14 cellular contexts compared by ENCODE assay signal in the genomic region with DNA sequence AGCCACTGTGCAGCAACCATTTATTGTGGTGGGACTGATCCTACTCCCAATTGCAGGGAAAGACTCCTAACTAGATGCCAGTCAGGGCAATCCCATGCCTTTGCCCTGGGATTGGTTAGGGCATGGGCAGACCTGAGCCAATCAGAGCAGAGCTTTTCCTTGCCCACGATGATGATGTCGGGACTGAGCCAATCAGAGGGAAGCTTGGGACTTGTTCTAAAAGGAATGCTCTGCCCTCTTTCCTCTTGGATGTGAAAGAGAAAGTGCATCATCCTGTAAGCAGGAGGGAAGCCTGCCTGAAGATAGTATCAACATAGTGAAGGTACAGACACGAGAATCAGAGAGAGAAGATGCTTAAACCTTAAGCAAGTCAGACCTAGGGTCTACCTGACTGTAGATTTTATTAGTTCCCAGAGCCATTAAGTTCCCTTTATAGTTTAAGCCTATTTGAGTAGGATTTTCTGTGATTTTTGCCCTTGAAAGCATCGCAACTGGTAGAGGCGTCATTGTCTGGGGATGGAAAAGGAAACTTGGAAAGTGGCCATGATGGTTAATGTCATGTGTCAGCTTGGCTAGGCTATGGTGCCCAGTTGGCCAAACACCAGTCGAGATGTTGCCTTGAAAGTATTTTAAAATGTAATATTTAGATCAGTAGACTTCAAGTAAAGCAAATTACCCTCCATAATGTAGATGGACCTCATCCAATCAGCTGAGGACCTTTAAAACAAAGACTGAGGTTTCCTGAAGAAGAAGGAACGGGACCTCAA. TPM values are rescaled to one million over a fixed set of nuclear protein-coding genes. Genes with fewer than 3 reads are reported as not detected.
DNase-seq lines count a peak whose midpoint lies in the region; ATAC-seq, FAIRE-seq and TF ChIP-seq lines count a peak whose summit lies in the region.
"Had no signal": no experiment of that assay in that cellular context is flagged by ENCODE, and none has a peak within 500 bp of the region (broad histone marks: within the 10 kb centered on the region; RNA-seq: fewer than 3 reads in every experiment).

No MANE protein-coding gene starts in this region.

- H3K9me3 ChIP-seq in adrenal gland (replicated peaks in 1 of 3) (no peaks in the 10 kb centered on the region), left ventricle myocardium inferior (replicated peaks) (no peaks in the 10 kb centered on the region), small intestine (ENCODE audit: control insufficient read depth, low read depth) (no peaks in the 10 kb centered on the region), H9 (ENCODE audit: control insufficient read depth, low read depth, low read length) (no peaks in the 10 kb centered on the region)

- no peak overlapping the region for H3K56ac ChIP-seq in H9 (ENCODE audit: insufficient read length, low read depth, low read length)

- DNase-seq in GM23338 (ENCODE audit: low spot score) (no peak), adrenal gland (peak in 6 of 7 donors; percentile 79 to 91 (median 83)), left ventricle myocardium inferior (no peak), small intestine (peak; percentile 20), H9 (no peak), ecto neural progenitor cell (ENCODE audit: low spot score) (no peak)
- DNase-seq: activated effector memory CD4-positive, alpha-beta T cell treated with anti-CD3 and anti-CD28 coated beads, Interleukin-2, amount 50 U/mL, for 16 hours; cortex of kidney; DMS153; KBM-7; naive thymus-derived CD4-positive, alpha-beta T cell; stimulated activated naive CD8-positive, alpha-beta T cell treated with anti-CD3 and anti-CD28 coated beads, Interleukin-15, Interleukin-2, amounts not matched to agents 100 U/mL and 50 U/mL, for 24 hours had no signal

- H3K4me1 ChIP-seq in GM23338 (ENCODE audit: insufficient read depth), result no peaks in the 10 kb centered on the region
- H3K4me1 ChIP-seq in adrenal gland (replicated peaks in 1 of 2), result peaks cover 13 to 25% of the 10 kb centered on the region in 2 donors
- peaks cover 38% of the 10 kb centered on the region for H3K4me1 ChIP-seq in left ventricle myocardium inferior
- H3K4me1 ChIP-seq in small intestine (ENCODE audit: control insufficient read depth in 2 of 2, insufficient read depth in 1 of 2, low read depth in 1 of 2, low read length in 1 of 2), result no peaks in the 10 kb centered on the region
- H3K4me1 ChIP-seq in H9 (ENCODE audit: insufficient read depth, low read length), result no peaks in the 10 kb centered on the region

- H2BK120ac ChIP-seq in H9 (ENCODE audit: low read depth, low read length, poor library complexity, severe bottlenecking), result no peak overlapping the region

- H3T11ph ChIP-seq in H9 (ENCODE audit: low read length), result no peak overlapping the region

- TF ChIP-seq CTCF in GM23338 (conservative IDR thresholded peaks at IDR 0.05; ENCODE audit: low read depth in 2 of 2) (no peak), adrenal gland (IDR thresholded peaks at IDR 0.05) (no peak), left ventricle myocardium inferior (IDR thresholded peaks at IDR 0.05; ENCODE audit: borderline replicate concordance) (no peak), H9 (conservative IDR thresholded peaks at IDR 0.05) (no peak)

- H3K36me3 ChIP-seq in GM23338 (ENCODE audit: insufficient read depth) (no peaks in the 10 kb centered on the region), adrenal gland (replicated peaks in 1 of 2) (no peaks in the 10 kb centered on the region), left ventricle myocardium inferior (no peaks in the 10 kb centered on the region), small intestine (ENCODE audit: control insufficient read depth in 2 of 2, insufficient read depth in 2 of 2, low read length in 2 of 2) (no peaks in the 10 kb centered on the region)

- H3K79me2 ChIP-seq in GM23338 (replicated peaks; ENCODE audit: insufficient read depth) (no peaks in the 10 kb centered on the region), H9 (ENCODE audit: insufficient read depth, low read length) (no peaks in the 10 kb centered on the region)

- H3K27me3 Mint-ChIP-seq in GM23338 (ENCODE audit: insufficient read depth, low read depth, poor library complexity) (no peaks in the 10 kb centered on the region), H9 (ENCODE audit: low read depth) (peaks cover 3% of the 10 kb centered on the region; the same call in 1 of the 2 replicates)

- no peak overlapping the region for H4K91ac ChIP-seq in H9 (ENCODE audit: insufficient read length, low read depth, low read length)

- no peak overlapping the region for H2AK5ac ChIP-seq in H9 (ENCODE audit: insufficient read length, low read length)

- WGBS in adrenal gland, 4 donors, result 46 to 66% (median 58%) methylated on average over 7 of the region's 7 CpGs
- 70 to 83% (median 80%) methylated on average over 7 of the region's 7 CpGs for WGBS in small intestine, 3 donors
- no CpG with 5 or more reads among the region's 7 CpGs for WGBS in H9 (ENCODE audit: extremely low coverage, insufficient read length, low lambda C conversion rate)

- no peaks in the 10 kb centered on the region for H3K27me3 ChIP-seq in GM23338 (ENCODE audit: insufficient read depth)
- H3K27me3 ChIP-seq in adrenal gland, result no peaks in the 10 kb centered on the region
- no peaks in the 10 kb centered on the region for H3K27me3 ChIP-seq in left ventricle myocardium inferior (ENCODE audit: low read depth)
- H3K27me3 ChIP-seq in small intestine (ENCODE audit: control insufficient read depth in 2 of 2, insufficient read depth in 2 of 2, low read length in 2 of 2), result no peaks in the 10 kb centered on the region
- no peaks in the 10 kb centered on the region for H3K27me3 ChIP-seq in H9 (ENCODE audit: insufficient read depth, low read length)

- H3K23ac ChIP-seq in H9 (ENCODE audit: insufficient read length, low read depth, low read length), result no peak overlapping the region

- H2BK15ac ChIP-seq in H9 (ENCODE audit: low read depth, low read length), result no peak overlapping the region

- H4K8ac ChIP-seq in H9 (replicated peaks; ENCODE audit: insufficient read length, low read depth, low read length), result no peak overlapping the region

- no peak overlapping the region for H3K18ac ChIP-seq in H9 (ENCODE audit: insufficient read length, low read depth, low read length)

- peak overlapping the region; percentile 66; the same call in 1 of the 2 replicates for H2AFZ ChIP-seq in GM23338
- H2AFZ ChIP-seq in H9 (ENCODE audit: low read length), result no peak overlapping the region

- H2BK12ac ChIP-seq in H9 (ENCODE audit: insufficient read length, low read depth, low read length), result no peak overlapping the region

- no peak overlapping the region for H3K27ac ChIP-seq in GM23338 (ENCODE audit: low read depth)
- H3K27ac ChIP-seq in adrenal gland, result peak overlapping the region; percentile 23 to 88 (median 42)
- H3K27ac ChIP-seq in left ventricle myocardium inferior (replicated peaks), result peak overlapping the region; percentile 63
- H3K27ac ChIP-seq in small intestine (ENCODE audit: low read depth in 1 of 2, low read length in 1 of 2), result no peak overlapping the region
- H3K27ac ChIP-seq in H9 (ENCODE audit: insufficient read length, low read depth, low read length), result no peak overlapping the region

- H3K14ac ChIP-seq in H9 (ENCODE audit: insufficient read depth, low read length), result no peak overlapping the region

- H3K4me3 ChIP-seq in GM23338 (no peak overlapping the region), adrenal gland (peak overlapping the region in 1 of 4 donors; percentile 36), left ventricle myocardium inferior (no peak overlapping the region), small intestine (ENCODE audit: low read depth in 1 of 2, low read length in 2 of 2) (no peak overlapping the region)

- intact Hi-C loops in adrenal gland (cut with DNase I), result loop anchor here (10.0 kb wide), 2 partner anchors 55 to 85 kb away; no protein-coding TSS in a partner anchor
- intact Hi-C loops in left ventricle myocardium inferior (cut with micrococcal nuclease), result loop anchor here (5.0 kb wide), 1 partner anchor 93 kb away; no protein-coding TSS in a partner anchor

- H3K27ac Mint-ChIP-seq in GM23338, result no peak overlapping the region
- H3K27ac Mint-ChIP-seq in H9, result no peak overlapping the region

- no peak for FAIRE-seq in small intestine (lab: Jason Lieb, UNC)

- H3K9me3 Mint-ChIP-seq in GM23338, result peaks cover 9% of the 10 kb centered on the region
- peaks cover 3% of the 10 kb centered on the region in 2 experiments; a peak in 2 of 5 replicates for H3K9me3 Mint-ChIP-seq in H9

- H4K20me1 ChIP-seq in GM23338 (replicated peaks; ENCODE audit: insufficient read depth) (no peaks in the 10 kb centered on the region), H9 (ENCODE audit: control insufficient read depth, insufficient read depth, insufficient read length) (no peaks in the 10 kb centered on the region)

- H3K9ac ChIP-seq in H9 (ENCODE audit: extremely low read depth, insufficient read length, low read length), result no peak overlapping the region

- no peak overlapping the region for H2BK20ac ChIP-seq in H9 (ENCODE audit: low read depth, low read length, poor library complexity, severe bottlenecking)

- H2BK5ac ChIP-seq in H9 (ENCODE audit: insufficient read length, low read length), result no peak overlapping the region

- no peak for ATAC-seq in GM23338
- ATAC-seq in HG02885 (IDR thresholded peaks at IDR 0.05; ENCODE audit: poor library complexity, unreplicated experiment), result no peak
- ATAC-seq in HG02981 (IDR thresholded peaks at IDR 0.05; ENCODE audit: unreplicated experiment), result no peak
- ATAC-seq: naive thymus-derived CD4-positive, alpha-beta T cell; stimulated activated naive CD8-positive, alpha-beta T cell treated with anti-CD3 and anti-CD28 coated beads, Interleukin-15, Interleukin-2, amounts not matched to agents 100 U/mL and 50 U/mL, for 24 hours had no signal

- peaks cover 8% of the 10 kb centered on the region; the same call in 1 of the 2 replicates for H3K9me2 ChIP-seq in GM23338 (ENCODE audit: insufficient read depth)

- peaks cover 6% of the 10 kb centered on the region; the same call in 2 of the 3 replicates for H3K36me3 Mint-ChIP-seq in GM23338 (ENCODE audit: low read depth)
- H3K36me3 Mint-ChIP-seq in H9 (ENCODE audit: insufficient read depth in 1 of 3, low read depth in 3 of 3), result peaks cover 0 to 9% (median 0%) of the 10 kb centered on the region in 3 experiments; a peak in 3 of 7 replicates
- H3K36me3 Mint-ChIP-seq: naive thymus-derived CD4-positive, alpha-beta T cell had no signal

- H3F3A ChIP-seq in GM23338 (replicated peaks; ENCODE audit: low read depth), result no peaks in the 10 kb centered on the region

- H3K4me1 Mint-ChIP-seq in GM23338, result no peaks in the 10 kb centered on the region
- peaks cover 0 to 3% of the 10 kb centered on the region in 2 experiments; a peak in 1 of 4 replicates for H3K4me1 Mint-ChIP-seq in H9

- H3K4me3 Mint-ChIP-seq in GM23338 (no peak overlapping the region), H9 (no peak overlapping the region)
- H3K4me3 Mint-ChIP-seq: naive thymus-derived CD4-positive, alpha-beta T cell had no signal

- H3K79me1 ChIP-seq in H9 (ENCODE audit: insufficient read depth, low read depth, low read length, poor library complexity, severe bottlenecking), result no peaks in the 10 kb centered on the region

- H4K5ac ChIP-seq in H9 (ENCODE audit: insufficient read length, low read depth, low read length), result no peak overlapping the region

- H3K4me2 ChIP-seq in GM23338 (no peak overlapping the region), H9 (ENCODE audit: insufficient read depth, insufficient read length, low read length) (no peak overlapping the region)

- H3K4ac ChIP-seq in H9 (ENCODE audit: low read depth, low read length), result no peak overlapping the region

- TF ChIP-seq POLR2A in adrenal gland (IDR thresholded peaks at IDR 0.05), result peak in 1 of 2 donors; percentile 83

- no peaks in the 10 kb centered on the region for H3K23me2 ChIP-seq in H9 (ENCODE audit: insufficient read length, low read depth, low read length, poor library complexity, severe bottlenecking)

RNA-seq across cellular contexts. Expression of a gene that starts 19.9 kb away (rescaled TPM):
- 62.4 and 62.9 TPM in 2 replicates for total RNA-seq in GM23338 (2014; rRNA removed; shearing (Covaris generic))
- polyA plus RNA-seq in GM23338 (2016; fragmentation: Nextera tagmentation; extraction: Ambion mirVana), result 19.4 and 21.5 TPM in 2 replicates
- total RNA-seq in adrenal gland, result 100 to 1,000 TPM in 4 of 8 donors, 10 to 100 TPM in 4; 66.5 to 182 (median 102) TPM
- 10 to 100 TPM; 47.2 to 87.6 (median 67.4) TPM for polyA plus RNA-seq in adrenal gland
- total RNA-seq in left ventricle myocardium inferior, result 126 TPM
- 10 to 100 TPM; 42.4 to 80.6 (median 47.2) TPM for polyA plus RNA-seq in small intestine
- total RNA-seq in H9 (2021), result 80.2 and 80.3 TPM in 2 replicates

Comparison
In these comparisons a context has a peak if more than half of its experiments do, and no peak if none do; other contexts are left out.
1. DNase-seq: peak in adrenal gland (6 of 7) and small intestine (single experiment); none in GM23338 (single experiment), left ventricle myocardium inferior (single experiment), H9 (single experiment) and ecto neural progenitor cell (single experiment).
2. H3K27ac ChIP-seq: peak in adrenal gland (5 of 5) and left ventricle myocardium inferior (single experiment); none in GM23338 (single experiment), small intestine (0 of 2) and H9 (single experiment).